8 cellular contexts compared by ENCODE assay signal in genomic region chr1:230066466-230067404, GRCh38. TPM values are rescaled to one million over a fixed set of nuclear protein-coding genes. Genes with fewer than 3 reads are reported as not detected.
A peak's percentile ranks its signal among the peaks of the same experiment; 100 is the strongest.
DNase-seq lines count a peak whose midpoint lies in the region; ATAC-seq and TF ChIP-seq lines count a peak whose summit lies in the region.

Gene GALNT2, plus strand, starts transcription at chr1:230067238. Its CDS starts 43 bp downstream, at chr1:230067281.

- H3F3A ChIP-seq in SK-N-SH (replicated peaks; ENCODE audit: insufficient read depth), result peaks cover 15% of the 10 kb centered on the region

- H3K36me3 Mint-ChIP-seq in activated naive CD4-positive, alpha-beta T cell treated with anti-CD3 and anti-CD28 coated beads, Interleukin-2, amount 10 ng/mL, durations not matched to agents 7 days and 5 days, result peaks cover 2% of the 10 kb centered on the region

- peaks cover 3% of the 10 kb centered on the region for H3K27me3 Mint-ChIP-seq in activated naive CD4-positive, alpha-beta T cell treated with anti-CD3 and anti-CD28 coated beads, Interleukin-2, amount 10 ng/mL, durations not matched to agents 7 days and 5 days

- H3K27me3 ChIP-seq in SK-N-SH (ENCODE audit: insufficient read depth), result no peaks in the 10 kb centered on the region

- H3K4me3 ChIP-seq in SK-N-SH (ENCODE audit: low read depth in 2 of 2, low read length in 1 of 2), result peak within 1 kb of the TSS; percentile 97 to 98

- no peak; the same call in 1 of the 2 replicates for TF ChIP-seq RAD21 in SK-N-SH (IDR thresholded peaks at IDR 0.05; ENCODE audit: low read length)

- peak within 1 kb of the TSS; percentile 97 for H2AFZ ChIP-seq in SK-N-SH (ENCODE audit: low read depth)

- H3K27ac ChIP-seq in SK-N-SH (ENCODE audit: low read depth in 2 of 2, low read length in 1 of 2), result peak within 1 kb of the TSS; percentile 68 to 91
- H3K27ac ChIP-seq in substantia nigra (ENCODE audit: low read depth, low read length, poor library complexity, severe bottlenecking), result peak within 1 kb of the TSS; percentile 84

- H3K4me1 ChIP-seq in SK-N-SH (ENCODE audit: control insufficient read depth in 1 of 2, insufficient read depth in 2 of 2, low read depth in 1 of 2, low read length in 1 of 2), result peaks cover 20% of the 10 kb centered on the region in 2 experiments; a peak in 3 of 4 replicates

- peak within 1 kb of the TSS; percentile 90 for H3K9ac ChIP-seq in SK-N-SH

- peaks cover 10% of the 10 kb centered on the region for H3K9me3 Mint-ChIP-seq in activated naive CD4-positive, alpha-beta T cell treated with anti-CD3 and anti-CD28 coated beads, Interleukin-2, amount 10 ng/mL, durations not matched to agents 7 days and 5 days

- peak within 1 kb of the TSS; percentile 88 for H3K4me3 Mint-ChIP-seq in activated naive CD4-positive, alpha-beta T cell treated with anti-CD3 and anti-CD28 coated beads, Interleukin-2, amount 10 ng/mL, durations not matched to agents 7 days and 5 days

- ATAC-seq in HG02571 (IDR thresholded peaks at IDR 0.05; ENCODE audit: unreplicated experiment), result peak; percentile 87

- H3K36me3 ChIP-seq in SK-N-SH (replicated peaks in 1 of 2; ENCODE audit: control insufficient read depth in 1 of 2, insufficient read depth in 2 of 2, low read length in 1 of 2), result no peaks in the 10 kb centered on the region

- CTCF ChIA-PET in GM10248 (lab: Yijun Ruan, JAX) (interaction anchor here (1.1 to 1.9 kb wide), 4 partner anchors 11 to 558 kb away, joined by 3 to 5 read pairs (median 4); partner anchors contain the start of gene NUP133), SK-N-SH (lab: Yijun Ruan, JAX) (interaction anchor here (0.6 to 1.1 kb wide), 2 partner anchors 18 to 38 kb away, joined by 3 read pairs; no protein-coding TSS in a partner anchor)
- CTCF ChIA-PET in activated naive CD4-positive, alpha-beta T cell treated with anti-CD3 and anti-CD28 coated beads, Interleukin-2, amount 10 ng/mL, durations not matched to agents 7 days and 5 days (lab: Charles Lee), result no interaction called here

- H3K4me2 ChIP-seq in SK-N-SH, result peak within 1 kb of the TSS; percentile 91

- H3K27ac Mint-ChIP-seq in activated naive CD4-positive, alpha-beta T cell treated with anti-CD3 and anti-CD28 coated beads, Interleukin-2, amount 10 ng/mL, durations not matched to agents 7 days and 5 days, result peak within 1 kb of the TSS; percentile 85

- peaks cover 38% of the 10 kb centered on the region for H4K20me1 ChIP-seq in SK-N-SH (ENCODE audit: insufficient read depth)

- WGBS in SK-N-SH (ENCODE audit: low lambda C conversion rate), result 7% methylated on average over 12 of the region's 104 CpGs

- no peaks in the 10 kb centered on the region for H3K9me2 ChIP-seq in SK-N-SH

- peaks cover 36% of the 10 kb centered on the region for H3K4me1 Mint-ChIP-seq in activated naive CD4-positive, alpha-beta T cell treated with anti-CD3 and anti-CD28 coated beads, Interleukin-2, amount 10 ng/mL, durations not matched to agents 7 days and 5 days

- peaks cover 43% of the 10 kb centered on the region for H3K79me2 ChIP-seq in SK-N-SH (ENCODE audit: insufficient read depth)

- TF ChIP-seq CTCF in GM10248 (IDR thresholded peaks at IDR 0.05; ENCODE audit: control extremely low read depth, extremely low read depth, low read depth, missing control alignments) (no peak), SK-N-SH (IDR thresholded peaks at IDR 0.05) (no peak)

- peak; percentile 98 for DNase-seq in GM10248 (ENCODE audit: extremely low spot score)
- DNase-seq in NCI-H1048 (lab: John Stamatoyannopoulos, UW), result peak; percentile 85
- peak; percentile 98 for DNase-seq in SK-N-SH
- peak; percentile 91 for DNase-seq in activated naive CD4-positive, alpha-beta T cell treated with anti-CD3 and anti-CD28 coated beads, Interleukin-2, amount 10 ng/mL, durations not matched to agents 7 days and 5 days
- peak; percentile 97 for DNase-seq in germinal center (ENCODE audit: low spot score)
- DNase-seq in nucleus accumbens (lab: John Stamatoyannopoulos, UW), result peak; percentile 31 to 93 (median 81)
- peak; percentile 44 to 95 (median 81) for DNase-seq in substantia nigra (lab: John Stamatoyannopoulos, UW)

- POLR2A ChIA-PET in GM10248 (lab: Yijun Ruan, JAX), result no interaction called here
- POLR2A ChIA-PET in SK-N-SH (lab: Yijun Ruan, JAX), result no interaction called here

- H3K9me3 ChIP-seq in SK-N-SH, result peaks cover 4% of the 10 kb centered on the region; the same call in 1 of the 2 replicates

- TF ChIP-seq EP300 in SK-N-SH (IDR thresholded peaks at IDR 0.05; ENCODE audit: borderline replicate concordance in 1 of 2, low read depth in 1 of 2, low read length in 1 of 2), result no peak

TF ChIP-seq in SK-N-SH, 30 proteins besides CTCF, POLR2A, EP300 and RAD21 (continues in another document):
- TF ChIP-seq FOXJ3 (CRISPR knock-in tag; IDR thresholded peaks at IDR 0.05), result no peak
- TF ChIP-seq PBX3 (IDR thresholded peaks at IDR 0.05), result peak; percentile 79
- TF ChIP-seq EZH2phosphoT487 (IDR thresholded peaks at IDR 0.05; ENCODE audit: borderline replicate concordance, low read depth), result no peak
- TF ChIP-seq SMC3 (IDR thresholded peaks at IDR 0.05; ENCODE audit: low read depth, low read length), result peak; percentile 3; the same call in 1 of the 2 replicates
- TF ChIP-seq REST (IDR thresholded peaks at IDR 0.05; ENCODE audit: low read depth, low read length), result 0 out of 2 replicates have a peak, but pooled peaks have one; percentile 34
- peak; percentile 51 for TF ChIP-seq GABPA (IDR thresholded peaks at IDR 0.05; ENCODE audit: low read depth)
- no peak for TF ChIP-seq IRF3 (IDR thresholded peaks at IDR 0.05; ENCODE audit: low read depth, low read length)
- TF ChIP-seq MAX (IDR thresholded peaks at IDR 0.05; ENCODE audit: low read depth), result peak; percentile 67; the same call in 1 of the 2 replicates
- TF ChIP-seq ZBTB33 (IDR thresholded peaks at IDR 0.05; ENCODE audit: borderline replicate concordance, low read depth), result no peak

RNA-seq across cellular contexts. Expression of gene GALNT2, which starts in this region (rescaled TPM):
- polyA plus RNA-seq in SK-N-SH (2012; rRNA removed), result 99.8 and 118 TPM in 2 replicates
- 81.8 and 111 TPM in 2 replicates for polyA plus RNA-seq in SK-N-SH (2012; cell fraction: cytosol; rRNA removed)
- polyA plus RNA-seq in SK-N-SH (2012; cell fraction: nucleus; rRNA removed), result 93.4 and 117 TPM in 2 replicates

Comparison
In these comparisons a context has a peak if more than half of its experiments do, and no peak if none do; other contexts are left out.
1. Peak in every context shown above with its lines: DNase-seq, ATAC-seq, H3K4me3 ChIP-seq and H3K27ac ChIP-seq.